19 cellular contexts compared by ENCODE assay signal in genomic region chr16:88118376-88118775, GRCh38.
DNase-seq lines count a peak whose midpoint lies in the region; ATAC-seq and TF ChIP-seq lines count a peak whose summit lies in the region.
"Had no signal": no experiment of that assay in that cellular context is flagged by ENCODE, and none has a peak within 500 bp of the region (broad histone marks: within the 10 kb centered on the region; RNA-seq: fewer than 3 reads in every experiment).

No MANE protein-coding gene starts in this region.

- peaks cover 0 to 3% (median 0%) of the 10 kb centered on the region in 5 experiments for H3K9me3 Mint-ChIP-seq in brain
- no peaks in the 10 kb centered on the region for H3K9me3 Mint-ChIP-seq in nephron
- no peaks in the 10 kb centered on the region for H3K9me3 Mint-ChIP-seq in activated naive CD8-positive, alpha-beta T cell treated with anti-CD3 and anti-CD28 coated beads for 36 hours
- H3K9me3 Mint-ChIP-seq: immature natural killer cell had no signal

- intact Hi-C loops in left ventricle myocardium superior (cut with micrococcal nuclease), result no loop called here
- intact Hi-C loops in Right ventricle myocardium inferior (cut with DNase I), result no loop called here

- H3K4me1 Mint-ChIP-seq in brain, result peaks cover 46% of the 10 kb centered on the region
- peaks cover 35% of the 10 kb centered on the region for H3K4me1 Mint-ChIP-seq in nephron
- no peaks in the 10 kb centered on the region for H3K4me1 Mint-ChIP-seq in activated naive CD8-positive, alpha-beta T cell treated with anti-CD3 and anti-CD28 coated beads for 36 hours
- H3K4me1 Mint-ChIP-seq: immature natural killer cell had no signal

- peak overlapping the region in 4 of 5 experiments; percentile 11 to 58 (median 40) for H3K27ac Mint-ChIP-seq in brain
- H3K27ac Mint-ChIP-seq in nephron, result peak overlapping the region; percentile 21 to 85 (median 33)
- H3K27ac Mint-ChIP-seq in activated naive CD8-positive, alpha-beta T cell treated with anti-CD3 and anti-CD28 coated beads for 36 hours, result no peak overlapping the region
- H3K27ac Mint-ChIP-seq: immature natural killer cell had no signal

- ATAC-seq in left ventricle myocardium superior (no peak), Right ventricle myocardium inferior (no peak), HG03460 (IDR thresholded peaks at IDR 0.05; ENCODE audit: unreplicated experiment) (no peak), HG03565 (IDR thresholded peaks at IDR 0.05; ENCODE audit: unreplicated experiment) (no peak)

- TF ChIP-seq CTCF in brain (conservative IDR thresholded peaks at IDR 0.05), result no peak
- no peak for TF ChIP-seq CTCF in nephron (IDR thresholded peaks at IDR 0.05; ENCODE audit: unreplicated experiment in 3 of 3)

- peak; percentile 15 for DNase-seq in left ventricle myocardium superior
- DNase-seq in Right ventricle myocardium inferior (ENCODE audit: missing footprints), result no peak
- no peak for DNase-seq in NK-92 (lab: John Stamatoyannopoulos, UW; ENCODE audit: unreplicated experiment)
- DNase-seq in activated naive CD8-positive, alpha-beta T cell treated with anti-CD3 and anti-CD28 coated beads for 36 hours, result no peak
- DNase-seq: activated CD4-positive, alpha-beta T cell treated with anti-CD3 and anti-CD28 coated beads, Interleukin-2, amount 50 U/mL, for 1 hour; activated CD8-positive, alpha-beta memory T cell treated with anti-CD3 and anti-CD28 coated beads, Interleukin-2, amount 50 U/mL, for 4 hours; activated effector memory CD4-positive, alpha-beta T cell treated with Interleukin-2 at 50 U/mL for 16 hours; effector CD8-positive, alpha-beta T cell; immature natural killer cell; lower lobe of right lung; NCI-H1092; NCI-H2081 treated with DMSO at 0.1 percent for 48 hours; stimulated activated CD4-positive, alpha-beta T cell treated with anti-CD3 and anti-CD28 coated beads, Interleukin-1b, Interleukin-23, amount 100 ng/mL, for 48 hours; stimulated activated naive CD4-positive, alpha-beta T cell treated with Interleukin-2 at 50 U/mL for 16 hours; transverse colon had no signal

- no peak overlapping the region for H3K4me3 Mint-ChIP-seq in brain
- no peak overlapping the region for H3K4me3 Mint-ChIP-seq in nephron
- H3K4me3 Mint-ChIP-seq in activated naive CD8-positive, alpha-beta T cell treated with anti-CD3 and anti-CD28 coated beads for 36 hours, result no peak overlapping the region
- H3K4me3 Mint-ChIP-seq: immature natural killer cell had no signal

- H3K27me3 Mint-ChIP-seq in brain, result peaks cover 5% of the 10 kb centered on the region
- peaks cover 31% of the 10 kb centered on the region for H3K27me3 Mint-ChIP-seq in nephron (ENCODE audit: low read depth)
- peaks cover 4% of the 10 kb centered on the region for H3K27me3 Mint-ChIP-seq in activated naive CD8-positive, alpha-beta T cell treated with anti-CD3 and anti-CD28 coated beads for 36 hours

- H3K36me3 Mint-ChIP-seq in brain (no peaks in the 10 kb centered on the region), nephron (ENCODE audit: low read depth) (no peaks in the 10 kb centered on the region)
- no peaks in the 10 kb centered on the region for H3K36me3 Mint-ChIP-seq in activated naive CD8-positive, alpha-beta T cell treated with anti-CD3 and anti-CD28 coated beads for 36 hours
- H3K36me3 Mint-ChIP-seq: immature natural killer cell had no signal
